ENCODE assay signal across 26 cellular contexts in the genomic region with DNA sequence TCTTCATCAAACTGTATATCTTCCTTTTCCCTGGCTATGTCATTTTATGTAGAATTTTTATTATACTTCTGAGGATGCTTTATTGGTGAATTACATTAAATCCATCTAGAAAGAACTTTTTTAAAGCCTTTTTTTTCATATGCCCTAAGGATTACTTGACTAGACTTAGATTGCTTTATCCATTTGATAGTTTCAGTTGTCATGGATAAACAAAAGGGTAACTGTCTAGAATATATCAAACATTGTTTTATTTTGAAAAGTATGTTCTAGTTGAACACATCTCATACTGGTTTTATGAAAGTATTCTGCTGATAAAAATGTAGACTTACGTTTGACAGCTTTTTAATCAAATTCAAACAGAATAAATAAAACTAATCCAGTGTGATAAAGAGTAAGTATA.
"Had no signal": no experiment of that assay in that cellular context is flagged by ENCODE, and none has a peak within 500 bp of the region (broad histone marks: within the 10 kb centered on the region; RNA-seq: fewer than 3 reads in every experiment).

No MANE protein-coding gene starts in this region.

- H3K27ac Mint-ChIP-seq: mesothelial cell of epicardium had no signal

- DNase-seq: dermis blood vessel endothelial cell; dorsolateral prefrontal cortex; effector CD4-positive, alpha-beta T cell; effector memory CD4-positive, alpha-beta T cell; erythroblast; esophagus squamous epithelium; foreskin fibroblast; gastrocnemius medialis; glutamatergic neuron; head of caudate nucleus; heart right ventricle; hippocampal formation; left cardiac atrium; left lung; left ventricle myocardium superior; lower lobe of right lung; mesenchymal stem cell; mucosa of descending colon; naive B cell; naive thymus-derived CD8-positive, alpha-beta T cell had no signal

- H3K36me3 Mint-ChIP-seq: mesothelial cell of epicardium had no signal

- H3K9me3 Mint-ChIP-seq: mesothelial cell of epicardium; naive B cell; naive thymus-derived CD8-positive, alpha-beta T cell had no signal

- FAIRE-seq: colon, endothelial cell of umbilical vein, islet of Langerhans, keratinocyte had no signal

- H3K27me3 Mint-ChIP-seq: naive B cell; naive thymus-derived CD8-positive, alpha-beta T cell had no signal

- ATAC-seq: esophagus mucosa; gastrocnemius medialis; heart right ventricle; left cardiac atrium; left lung; left ventricle myocardium superior; lower lobe of right lung; mucosa of descending colon; naive thymus-derived CD8-positive, alpha-beta T cell had no signal

- H3K4me3 Mint-ChIP-seq: mesothelial cell of epicardium; naive thymus-derived CD8-positive, alpha-beta T cell had no signal
